13 cellular contexts compared by ENCODE assay signal in the genomic region with DNA sequence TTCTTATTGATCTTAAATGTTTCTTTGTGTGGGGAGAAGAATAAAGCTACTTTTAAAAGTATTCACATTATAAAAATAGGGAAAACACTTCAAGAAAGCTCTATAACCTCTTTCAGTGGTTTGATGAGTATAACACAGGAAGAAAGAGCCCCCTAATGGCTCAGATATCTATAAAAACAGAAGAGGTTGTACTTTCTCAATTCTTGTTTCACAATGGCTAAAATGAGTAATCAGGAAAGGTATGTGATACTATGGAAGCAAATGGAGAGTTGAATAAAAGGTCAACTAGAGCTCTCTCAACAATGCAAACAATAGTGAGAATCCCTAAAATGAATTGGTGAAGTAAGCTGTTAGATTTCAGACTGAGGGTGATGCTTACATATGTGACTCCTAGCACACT.
DNase-seq lines count a peak whose midpoint lies in the region; ATAC-seq, FAIRE-seq and TF ChIP-seq lines count a peak whose summit lies in the region.
"Had no signal": no experiment of that assay in that cellular context is flagged by ENCODE, and none has a peak within 500 bp of the region (broad histone marks: within the 10 kb centered on the region; RNA-seq: fewer than 3 reads in every experiment).

No MANE protein-coding gene starts in this region.

- H3K9ac ChIP-seq in fibroblast of lung (ENCODE audit: insufficient read depth, low read length): no peak overlapping the region

- no peak for TF ChIP-seq POLR2A in GM12891 (IDR thresholded peaks at IDR 0.05; ENCODE audit: low read depth, low read length)

- no peaks in the 10 kb centered on the region for H3K27me3 Mint-ChIP-seq in activated CD4-positive, alpha-beta memory T cell treated with anti-CD3 and anti-CD28 coated beads, Interleukin-2, amount 10 ng/mL, durations not matched to agents 7 days and 5 days
- H3K27me3 Mint-ChIP-seq: activated naive CD8-positive, alpha-beta T cell treated with anti-CD3 and anti-CD28 coated beads, Interleukin-2, amount 10 ng/mL, durations not matched to agents 7 days and 5 days; CD4-positive, alpha-beta T cell had no signal

- no peak overlapping the region for H3K27ac Mint-ChIP-seq in activated CD4-positive, alpha-beta memory T cell treated with anti-CD3 and anti-CD28 coated beads, Interleukin-2, amount 10 ng/mL, durations not matched to agents 7 days and 5 days
- H3K27ac Mint-ChIP-seq: activated naive CD8-positive, alpha-beta T cell treated with anti-CD3 and anti-CD28 coated beads, Interleukin-2, amount 10 ng/mL, durations not matched to agents 7 days and 5 days; CD4-positive, alpha-beta T cell had no signal

- TF ChIP-seq CTCF in fibroblast of lung (conservative IDR thresholded peaks at IDR 0.05 in 1 of 2, IDR thresholded peaks at IDR 0.05 in 1 of 2; ENCODE audit: low read depth in 1 of 2, low read length in 2 of 2): peak in 1 of 2 donors; percentile 44

- no peaks in the 10 kb centered on the region for H3K4me1 Mint-ChIP-seq in activated CD4-positive, alpha-beta memory T cell treated with anti-CD3 and anti-CD28 coated beads, Interleukin-2, amount 10 ng/mL, durations not matched to agents 7 days and 5 days
- H3K4me1 Mint-ChIP-seq: activated naive CD8-positive, alpha-beta T cell treated with anti-CD3 and anti-CD28 coated beads, Interleukin-2, amount 10 ng/mL, durations not matched to agents 7 days and 5 days had no signal

- FAIRE-seq in GM12891 (lab: Jason Lieb, UNC): no peak
- FAIRE-seq: TTC549 had no signal

- no peaks in the 10 kb centered on the region for H3K4me1 ChIP-seq in fibroblast of lung (ENCODE audit: control insufficient read depth, extremely low read depth, insufficient read depth, low read length)
- H3K4me1 ChIP-seq: heart right ventricle had no signal

- ATAC-seq in HG03442 (IDR thresholded peaks at IDR 0.05; ENCODE audit: unreplicated experiment) (peak; percentile 51), HG03378 (IDR thresholded peaks at IDR 0.05; ENCODE audit: unreplicated experiment) (no peak), GM21515 (IDR thresholded peaks at IDR 0.05; ENCODE audit: unreplicated experiment) (no peak)
- ATAC-seq: heart right ventricle had no signal

- CTCF ChIA-PET in activated CD4-positive, alpha-beta memory T cell treated with anti-CD3 and anti-CD28 coated beads, Interleukin-2, amount 10 ng/mL, durations not matched to agents 7 days and 5 days (lab: Charles Lee): no interaction called here

- H2AFZ ChIP-seq in fibroblast of lung (ENCODE audit: low read length): no peak overlapping the region

- DNase-seq in AML-193 (lab: John Stamatoyannopoulos, UW) (peak; percentile 67 to 73), RPMI7951 (ENCODE audit: low read depth) (peak; percentile 39), fibroblast of lung (ENCODE audit: low read depth in 2 of 2) (peak; percentile 84 to 88), GM12891 (ENCODE audit: insufficient read length, low spot score) (no peak)
- no peak for DNase-seq in activated CD4-positive, alpha-beta memory T cell treated with anti-CD3 and anti-CD28 coated beads, Interleukin-2, amount 10 ng/mL, durations not matched to agents 7 days and 5 days
- DNase-seq: activated naive CD8-positive, alpha-beta T cell treated with anti-CD3 and anti-CD28 coated beads, Interleukin-2, amount 10 ng/mL, durations not matched to agents 7 days and 5 days; CD4-positive, alpha-beta T cell; heart right ventricle; NCI-H146 had no signal

- no peaks in the 10 kb centered on the region for H3K27me3 ChIP-seq in fibroblast of lung (ENCODE audit: control insufficient read depth, insufficient read depth, low read length)
- H3K27me3 ChIP-seq: heart right ventricle had no signal

- no peak overlapping the region for H3K27ac ChIP-seq in fibroblast of lung (ENCODE audit: insufficient read depth, low read length)
- H3K27ac ChIP-seq: heart right ventricle had no signal

- no peaks in the 10 kb centered on the region for H3K79me2 ChIP-seq in fibroblast of lung (ENCODE audit: control insufficient read depth, insufficient read depth, low read length)

- no peaks in the 10 kb centered on the region for H3K36me3 Mint-ChIP-seq in activated CD4-positive, alpha-beta memory T cell treated with anti-CD3 and anti-CD28 coated beads, Interleukin-2, amount 10 ng/mL, durations not matched to agents 7 days and 5 days (ENCODE audit: low read depth)
- H3K36me3 Mint-ChIP-seq: activated naive CD8-positive, alpha-beta T cell treated with anti-CD3 and anti-CD28 coated beads, Interleukin-2, amount 10 ng/mL, durations not matched to agents 7 days and 5 days had no signal

- H4K20me1 ChIP-seq in fibroblast of lung (ENCODE audit: control insufficient read depth, extremely low read depth, insufficient read depth, low read length): no peaks in the 10 kb centered on the region

- no peak overlapping the region for H3K4me3 Mint-ChIP-seq in activated CD4-positive, alpha-beta memory T cell treated with anti-CD3 and anti-CD28 coated beads, Interleukin-2, amount 10 ng/mL, durations not matched to agents 7 days and 5 days
- H3K4me3 Mint-ChIP-seq: activated naive CD8-positive, alpha-beta T cell treated with anti-CD3 and anti-CD28 coated beads, Interleukin-2, amount 10 ng/mL, durations not matched to agents 7 days and 5 days; CD4-positive, alpha-beta T cell had no signal

- POLR2A ChIA-PET in activated CD4-positive, alpha-beta memory T cell treated with anti-CD3 and anti-CD28 coated beads, Interleukin-2, amount 10 ng/mL, durations not matched to agents 7 days and 5 days (lab: Charles Lee): no interaction called here

- no peak overlapping the region for H3K4me3 ChIP-seq in fibroblast of lung (replicated peaks in 1 of 4; ENCODE audit: control extremely low read depth in 1 of 4, insufficient read depth in 1 of 4, low read depth in 3 of 4, low read length in 4 of 4)
- H3K4me3 ChIP-seq: heart right ventricle had no signal

- H3K4me2 ChIP-seq in fibroblast of lung (ENCODE audit: extremely low read depth, insufficient read depth, low read length): no peak overlapping the region

- H3K9me3 ChIP-seq in fibroblast of lung (ENCODE audit: control insufficient read depth, insufficient read depth, low read depth, low read length): no peaks in the 10 kb centered on the region

- no peaks in the 10 kb centered on the region for H3K36me3 ChIP-seq in fibroblast of lung (ENCODE audit: control insufficient read depth, insufficient read depth, low read length)
- H3K36me3 ChIP-seq: heart right ventricle had no signal

- peaks cover 5% of the 10 kb centered on the region for H3K9me3 Mint-ChIP-seq in activated CD4-positive, alpha-beta memory T cell treated with anti-CD3 and anti-CD28 coated beads, Interleukin-2, amount 10 ng/mL, durations not matched to agents 7 days and 5 days
- H3K9me3 Mint-ChIP-seq: activated naive CD8-positive, alpha-beta T cell treated with anti-CD3 and anti-CD28 coated beads, Interleukin-2, amount 10 ng/mL, durations not matched to agents 7 days and 5 days had no signal

TF ChIP-seq in GM12891, 5 proteins besides CTCF, POLR2A, EP300 and RAD21:
- no peak for TF ChIP-seq POLR2AphosphoS5 (IDR thresholded peaks at IDR 0.05; ENCODE audit: low read depth, low read length)
- TF ChIP-seq TAF1 (IDR thresholded peaks at IDR 0.05; ENCODE audit: low read depth, low read length): no peak
- TF ChIP-seq PAX5 (IDR thresholded peaks at IDR 0.05; ENCODE audit: insufficient read depth, low read length, severe bottlenecking): no peak
- no peak for TF ChIP-seq POU2F2 (IDR thresholded peaks at IDR 0.05; ENCODE audit: low read depth, low read length)
- no peak for TF ChIP-seq SPI1 (IDR thresholded peaks at IDR 0.05; ENCODE audit: low read depth, low read length)
TF ChIP-seq in GM12891: peak in this region for 0.

Comparison
In these comparisons a context has a peak if more than half of its experiments do, and no peak if none do; other contexts are left out.
1. DNase-seq: peak in AML-193 (2 of 2), RPMI7951 (single experiment) and fibroblast of lung (2 of 2); none in GM12891 (single experiment) and activated CD4-positive, alpha-beta memory T cell treated with anti-CD3 and anti-CD28 coated beads, Interleukin-2, amount 10 ng/mL, durations not matched to agents 7 days and 5 days (single experiment).